In genomic region chr7:1115863-1116183, GRCh38 we compare ENCODE assay signal across 2 cellular contexts.
A peak's percentile ranks its signal among the peaks of the same experiment; 100 is the strongest.
TF ChIP-seq lines count a peak whose summit lies in the region.

No MANE protein-coding gene starts in this region.

TF ChIP-seq in HEK293, 187 proteins besides CTCF, POLR2A, EP300 and RAD21:
- TF ChIP-seq ZBTB21 (tag by site-specific recombination; IDR thresholded peaks at IDR 0.05): 0 out of 2 replicates have a peak, but pooled peaks have one; percentile 52

TF ChIP-seq in H1, 55 proteins besides CTCF, POLR2A, EP300 and RAD21:
- TF ChIP-seq CREB1 (IDR thresholded peaks at IDR 0.05): peak; percentile 17; the same call in 1 of the 2 replicates
